28 cellular contexts compared by ENCODE assay signal in genomic region chr14:63616015-63616414, GRCh38. TPM values are rescaled to one million over a fixed set of nuclear protein-coding genes. Genes with fewer than 3 reads are reported as not detected.
A peak's percentile ranks its signal among the peaks of the same experiment; 100 is the strongest.
DNase-seq lines count a peak whose midpoint lies in the region; FAIRE-seq and TF ChIP-seq lines count a peak whose summit lies in the region.
"Had no signal": no experiment of that assay in that cellular context is flagged by ENCODE, and none has a peak within 500 bp of the region (broad histone marks: within the 10 kb centered on the region; RNA-seq: fewer than 3 reads in every experiment).

No MANE protein-coding gene starts in this region.

- DNase-seq in NCI-H2171 treated with DMSO at 0.1 percent for 48 hours (lab: John Stamatoyannopoulos, UW) (peak; percentile 33), NCI-H2171 (lab: John Stamatoyannopoulos, UW) (no peak), RWPE1 (ENCODE audit: low spot score) (no peak), endothelial cell of umbilical vein (ENCODE audit: low read depth, low spot score) (no peak), trophoblast cell (peak in 1 of 2 donors; percentile 55), colonic mucosa (no peak), UCSD-AML1 (lab: John Stamatoyannopoulos, UW; ENCODE audit: unreplicated experiment) (no peak), kidney tubule cell (ENCODE audit: low spot score) (no peak)
- DNase-seq: 8988T; activated CD8-positive, alpha-beta memory T cell treated with anti-CD3 and anti-CD28 coated beads for 24 hours; activated naive CD4-positive, alpha-beta T cell treated with anti-CD3 and anti-CD28 coated beads for 36 hours; activated T-cell treated with anti-CD3 and anti-CD28 coated beads, Interleukin-2, amount 50 U/mL, for 1 hour; amniotic stem cell; CD4-positive, alpha-beta memory T cell; DMS 273 treated with DMSO at 0.1 percent for 48 hours; HFFc6; left ventricle myocardium inferior; MG63; midbrain; naive thymus-derived CD8-positive, alpha-beta T cell; NCI-H1694 treated with DMSO at 0.1 percent for 48 hours; NCI-H2227 treated with DMSO at 0.1 percent for 48 hours; NCI-H748 treated with DMSO at 0.1 percent for 48 hours; PC-9; stimulated activated CD4-positive, alpha-beta T cell treated with anti-CD3 and anti-CD28 coated beads, Interleukin-2, amount 100 ng/mL, for 48 hours; substantia nigra; T-cell had no signal

- H3K4me3 ChIP-seq in endothelial cell of umbilical vein (replicated peaks in 1 of 3; ENCODE audit: insufficient read depth in 1 of 3, low read depth in 1 of 3, low read length in 3 of 3) (no peak overlapping the region), trophoblast cell (ENCODE audit: low read depth, low read length) (no peak overlapping the region), colonic mucosa (no peak overlapping the region)
- H3K4me3 ChIP-seq: K562, left ventricle myocardium inferior, MG63, PC-9 had no signal

- H4K20me1 ChIP-seq in endothelial cell of umbilical vein (replicated peaks; ENCODE audit: control insufficient read depth, extremely low read depth, insufficient read depth, low read length), result no peaks in the 10 kb centered on the region

- no peak overlapping the region for H2BK120ac ChIP-seq in trophoblast cell (ENCODE audit: insufficient read depth, low read length, poor library complexity)

- H3K4ac ChIP-seq in trophoblast cell (ENCODE audit: low read depth, low read length), result peak overlapping the region; percentile 9

- TF ChIP-seq POLR2A in endothelial cell of umbilical vein (IDR thresholded peaks at IDR 0.05; ENCODE audit: low read depth, low read length), result no peak

- dilution Hi-C loops in endothelial cell of umbilical vein (cut with MboI; ENCODE audit: extremely low pct_ligation_motif_present, low sequenced_read_pairs), result no loop called here

- H3K79me1 ChIP-seq in trophoblast cell (ENCODE audit: low read length), result no peaks in the 10 kb centered on the region

- H3K18ac ChIP-seq in trophoblast cell (ENCODE audit: low read length), result no peak overlapping the region

- H3K4me2 ChIP-seq in endothelial cell of umbilical vein (ENCODE audit: insufficient read depth, low read length) (no peak overlapping the region), trophoblast cell (ENCODE audit: low read length) (no peak overlapping the region)
- H3K4me2 ChIP-seq: PC-9 had no signal

- H2AFZ ChIP-seq in endothelial cell of umbilical vein (ENCODE audit: low read depth, low read length), result no peak overlapping the region
- no peak overlapping the region for H2AFZ ChIP-seq in trophoblast cell (ENCODE audit: insufficient read depth, low read length, poor library complexity)
- H2AFZ ChIP-seq: PC-9 had no signal

- H2BK5ac ChIP-seq in trophoblast cell (ENCODE audit: low read depth, low read length, poor library complexity), result no peak overlapping the region

- TF ChIP-seq CTCF in RWPE1 (conservative IDR thresholded peaks at IDR 0.05; ENCODE audit: low read depth), result no peak
- no peak for TF ChIP-seq CTCF in endothelial cell of umbilical vein (IDR thresholded peaks at IDR 0.05; ENCODE audit: extremely low read depth in 1 of 2, insufficient read depth in 1 of 2, low read depth in 1 of 2, low read length in 2 of 2)
- TF ChIP-seq CTCF in colonic mucosa (IDR thresholded peaks at IDR 0.05), result no peak

- H3K27me3 ChIP-seq in endothelial cell of umbilical vein (ENCODE audit: control insufficient read depth in 2 of 2, insufficient read depth in 2 of 2, low read length in 2 of 2) (no peaks in the 10 kb centered on the region), trophoblast cell (ENCODE audit: insufficient read depth, low read length) (no peaks in the 10 kb centered on the region), colonic mucosa (no peaks in the 10 kb centered on the region)
- H3K27me3 ChIP-seq: MG63 had no signal

- H3K9ac ChIP-seq in endothelial cell of umbilical vein (replicated peaks; ENCODE audit: extremely low read depth, insufficient read depth, low read length) (no peak overlapping the region), trophoblast cell (ENCODE audit: low read length) (no peak overlapping the region), colonic mucosa (ENCODE audit: low read depth in 2 of 2, low read length in 2 of 2) (no peak overlapping the region)

- H3K9me3 ChIP-seq in endothelial cell of umbilical vein (replicated peaks; ENCODE audit: control insufficient read depth, insufficient read depth, low read length), result no peaks in the 10 kb centered on the region
- H3K9me3 ChIP-seq in trophoblast cell (ENCODE audit: insufficient read depth, low read depth, low read length), result no peaks in the 10 kb centered on the region
- H3K9me3 ChIP-seq in colonic mucosa, result no peaks in the 10 kb centered on the region
- H3K9me3 ChIP-seq: left ventricle myocardium inferior, MG63 had no signal

- no peak overlapping the region for H2AK5ac ChIP-seq in trophoblast cell (ENCODE audit: low read length)

- H3K4me1 ChIP-seq in endothelial cell of umbilical vein (ENCODE audit: control insufficient read depth, extremely low read depth, insufficient read depth, low read length) (peaks cover 30% of the 10 kb centered on the region), trophoblast cell (ENCODE audit: control insufficient read depth in 1 of 2, insufficient read depth in 2 of 2, low read length in 2 of 2) (no peaks in the 10 kb centered on the region), colonic mucosa (no peaks in the 10 kb centered on the region)

- H3K79me2 ChIP-seq in endothelial cell of umbilical vein (ENCODE audit: control insufficient read depth, insufficient read depth, low read length), result peaks cover 34% of the 10 kb centered on the region
- peaks cover 5% of the 10 kb centered on the region for H3K79me2 ChIP-seq in trophoblast cell (ENCODE audit: control insufficient read depth, insufficient read depth, low read length, poor library complexity)

- no peak overlapping the region for H3K23ac ChIP-seq in trophoblast cell (ENCODE audit: low read length)

- CTCF ChIA-PET in RWPE1 (lab: Yijun Ruan, JAX), result interaction anchor here (0.6 kb wide), 1 partner anchor 168 kb away, joined by 4 read pairs; no protein-coding TSS in a partner anchor
- CTCF ChIA-PET in endothelial cell of umbilical vein (lab: Charles Lee), result interaction anchor here (0.9 to 2.6 kb wide), 7 partner anchors 11 to 227 kb away, joined by 3 to 11 read pairs (median 7); partner anchors contain the start of genes PPP2R5E and WDR89

- no peak for FAIRE-seq in endothelial cell of umbilical vein (lab: Jason Lieb, UNC)
- FAIRE-seq: K562 had no signal

- POLR2A ChIA-PET in RWPE1 (lab: Yijun Ruan, JAX; ENCODE audit: low non-redundant PET) (interaction anchor here (0.7 kb wide), 1 partner anchor 18 kb away, joined by 5 read pairs; no protein-coding TSS in a partner anchor), endothelial cell of umbilical vein (lab: Charles Lee) (no interaction called here)

- H2BK12ac ChIP-seq in trophoblast cell (ENCODE audit: low read length), result no peak overlapping the region

- H3K27ac ChIP-seq in RWPE1 (peak overlapping the region; percentile 47), endothelial cell of umbilical vein (ENCODE audit: insufficient read depth, low read depth, low read length) (peak overlapping the region; percentile 90), trophoblast cell (ENCODE audit: low read depth, low read length) (no peak overlapping the region), colonic mucosa (no peak overlapping the region)
- H3K27ac ChIP-seq: PC-9 had no signal

- no TSS peak for BruUV-seq in endothelial cell of umbilical vein (replicated peaks; lab: Mats Ljungman, UMichigan)

- WGBS in trophoblast cell (ENCODE audit: extremely low coverage, insufficient coverage, insufficient read length), result no CpG with 5 or more reads among the region's 5 CpGs

- H4K8ac ChIP-seq in trophoblast cell (ENCODE audit: low read depth, low read length), result no peak overlapping the region

- no peak overlapping the region for H4K12ac ChIP-seq in trophoblast cell (ENCODE audit: low read depth, low read length)

- H3K36me3 ChIP-seq in endothelial cell of umbilical vein (ENCODE audit: control insufficient read depth in 2 of 2, extremely low read depth in 1 of 2, insufficient read depth in 2 of 2, low read length in 2 of 2) (no peaks in the 10 kb centered on the region), trophoblast cell (ENCODE audit: control insufficient read depth in 1 of 2, insufficient read depth in 2 of 2, low read length in 2 of 2) (peaks cover 0 to 5% of the 10 kb centered on the region in 2 experiments), colonic mucosa (no peaks in the 10 kb centered on the region)
- H3K36me3 ChIP-seq: MG63 had no signal

- intact Hi-C loops in endothelial cell of umbilical vein (cut with micrococcal nuclease), result no loop called here
- intact Hi-C loops in colonic mucosa (cut with DNase I), result no loop called here

- H3K9me1 ChIP-seq in endothelial cell of umbilical vein (replicated peaks; ENCODE audit: control insufficient read depth, extremely low read depth, insufficient read depth, low read length), result no peaks in the 10 kb centered on the region

- H3K14ac ChIP-seq in trophoblast cell (ENCODE audit: low read length), result no peak overlapping the region

- no peak overlapping the region for H4K91ac ChIP-seq in trophoblast cell (ENCODE audit: low read depth, low read length)

TF ChIP-seq in endothelial cell of umbilical vein, 7 proteins besides CTCF, POLR2A, EP300 and RAD21 (continues in another document):
- TF ChIP-seq POLR2AphosphoS5 (IDR thresholded peaks at IDR 0.05; ENCODE audit: insufficient read depth, low read depth, low read length) (no peak), EZH2 (IDR thresholded peaks at IDR 0.05; ENCODE audit: borderline replicate concordance, low read depth, low read length, severe bottlenecking) (no peak), JUN (IDR thresholded peaks at IDR 0.05; ENCODE audit: borderline replicate concordance, insufficient read depth, insufficient read length, low read depth) (no peak), MAX (IDR thresholded peaks at IDR 0.05; ENCODE audit: insufficient read depth, insufficient read length) (no peak), MYC (IDR thresholded peaks at IDR 0.05; ENCODE audit: low read depth, low read length) (no peak), GATA2 (IDR thresholded peaks at IDR 0.05; ENCODE audit: insufficient read depth, insufficient read length, low read depth, low read length) (no peak)

RNA-seq across cellular contexts. Expression of gene WDR89, which starts 25.7 kb away (rescaled TPM):
- total RNA-seq in endothelial cell of umbilical vein, result 10.7 and 12.0 TPM in 2 replicates
- polyA plus RNA-seq in endothelial cell of umbilical vein, result 2.4 and 3.5 TPM in 2 replicates
- 3.9 and 4.0 TPM in 2 replicates for polyA plus RNA-seq in endothelial cell of umbilical vein (2011; cell fraction: cytosol; rRNA removed)
- polyA plus RNA-seq in endothelial cell of umbilical vein (2011; cell fraction: nucleus; rRNA removed), result 2.7 and 4.1 TPM in 2 replicates
- polyA plus RNA-seq in endothelial cell of umbilical vein (2012), result 7.5 and 10.5 TPM in 2 replicates
- 6.1 and 9.4 TPM in 2 replicates for polyA minus RNA-seq in endothelial cell of umbilical vein
- 7.8 TPM for polyA minus RNA-seq in endothelial cell of umbilical vein (2011; cell fraction: cytosol; rRNA and poly(A)+ RNA removed)
- polyA minus RNA-seq in endothelial cell of umbilical vein (2011; cell fraction: nucleus; rRNA and poly(A)+ RNA removed), result 3.1 and 4.6 TPM in 2 replicates
- polyA plus RNA-seq in trophoblast cell (2013), result 13.4 and 13.5 TPM in 2 replicates
- 10 to 100 TPM in 1 of 2 donors, 1 to 10 TPM in 1; 7.9 to 12.0 TPM for total RNA-seq in colonic mucosa

Comparison
In these comparisons a context has a peak if more than half of its experiments do, and no peak if none do; other contexts are left out.
1. H3K27ac ChIP-seq: peak in RWPE1 (single experiment) and endothelial cell of umbilical vein (single experiment); none in trophoblast cell (single experiment) and colonic mucosa (single experiment).